8 cellular contexts compared by ENCODE assay signal in genomic region chr3:149969110-149969944, GRCh38. TPM values are rescaled to one million over a fixed set of nuclear protein-coding genes. Genes with fewer than 3 reads are reported as not detected.
DNase-seq lines count a peak whose midpoint lies in the region; ATAC-seq and TF ChIP-seq lines count a peak whose summit lies in the region.

No MANE protein-coding gene starts in this region.

- intact Hi-C loops in left ventricle myocardium inferior (cut with micrococcal nuclease): loop anchor here (5.0 to 10.0 kb wide), 2 partner anchors 213 to 245 kb away; no protein-coding TSS in a partner anchor

- H3K27ac ChIP-seq in 22Rv1 (peak overlapping the region; percentile 85), left ventricle myocardium inferior (replicated peaks) (peak overlapping the region; percentile 96)

- no peak for ATAC-seq in GM18858 (IDR thresholded peaks at IDR 0.05; ENCODE audit: unreplicated experiment)

- TF ChIP-seq CTCF in 22Rv1 (IDR thresholded peaks at IDR 0.05) (peak; percentile 25; the same call in 1 of the 2 replicates), left ventricle myocardium inferior (IDR thresholded peaks at IDR 0.05; ENCODE audit: borderline replicate concordance) (no peak)

- H3K4me1 ChIP-seq in left ventricle myocardium inferior: peaks cover 73% of the 10 kb centered on the region

- peaks cover 10% of the 10 kb centered on the region for H3K36me3 ChIP-seq in left ventricle myocardium inferior

- DNase-seq in NCI-H2227 (lab: John Stamatoyannopoulos, UW; ENCODE audit: unreplicated experiment) (peak; percentile 67), amniotic stem cell (lab: John Stamatoyannopoulos, UW) (peak; percentile 65), left ventricle myocardium inferior (peak; percentile 25), pons (ENCODE audit: low spot score) (peak; percentile 83), GM19240 (ENCODE audit: insufficient read length, low spot score) (no peak)

- H3K27me3 ChIP-seq in left ventricle myocardium inferior (ENCODE audit: low read depth): no peaks in the 10 kb centered on the region

- H3K4me3 ChIP-seq in GM08714 (ENCODE audit: low read length) (peak overlapping the region; percentile 93), left ventricle myocardium inferior (peak overlapping the region; percentile 95)

- H3K9me3 ChIP-seq in left ventricle myocardium inferior (replicated peaks): no peaks in the 10 kb centered on the region

RNA-seq across cellular contexts. Expression of gene PFN2, which starts 1.4 kb away (rescaled TPM):
- total RNA-seq in left ventricle myocardium inferior: 40.8 TPM
